Comparison of ENCODE assay signal across 7 cellular contexts in the genomic region with DNA sequence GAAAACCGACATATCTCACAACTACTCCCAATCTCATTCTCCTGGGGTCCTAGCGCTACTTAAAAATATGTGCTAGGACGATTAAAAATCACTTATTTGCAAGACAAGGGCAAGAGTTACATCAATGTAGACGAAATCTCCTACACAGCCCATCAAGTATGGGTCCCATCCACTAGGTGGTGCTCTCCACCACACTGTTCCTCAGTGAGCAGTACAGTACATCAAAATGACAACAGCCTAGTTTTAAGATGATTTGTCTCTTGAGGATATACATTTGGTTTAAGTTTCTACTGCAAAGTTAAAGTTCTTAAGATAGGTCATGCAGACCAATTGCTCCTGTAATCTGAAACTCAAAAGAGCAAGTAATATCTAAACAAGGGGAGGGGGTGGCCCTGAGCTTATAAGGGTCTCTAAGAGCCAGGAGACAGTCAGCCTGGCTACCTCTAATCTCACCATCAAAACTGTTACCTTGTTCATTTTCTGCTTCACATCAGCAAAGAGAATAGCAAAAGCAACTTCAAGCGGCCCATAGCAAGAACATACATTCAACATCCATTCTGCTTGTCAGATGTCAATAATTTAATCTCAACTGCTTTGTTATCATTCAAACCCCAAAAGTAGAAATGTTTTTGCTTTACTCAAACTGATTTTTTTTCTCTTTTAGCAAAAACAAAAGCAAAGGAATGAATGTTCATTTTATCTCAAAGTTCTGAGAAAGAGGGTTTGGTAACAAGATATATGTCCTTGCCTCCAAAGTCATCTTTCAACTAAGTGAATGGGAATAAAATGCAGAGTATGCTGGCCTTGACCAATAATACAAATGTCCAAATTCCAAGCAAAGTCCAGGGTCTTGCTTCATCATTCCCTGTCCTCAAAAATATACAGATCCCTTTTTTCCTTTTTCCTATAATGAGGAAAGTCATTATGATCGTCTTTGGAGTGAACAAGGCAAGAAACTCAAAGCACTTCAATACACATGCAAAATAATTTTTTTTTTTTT. TPM values are rescaled to one million over a fixed set of nuclear protein-coding genes. Genes with fewer than 3 reads are reported as not detected.
DNase-seq lines count a peak whose midpoint lies in the region; FAIRE-seq and TF ChIP-seq lines count a peak whose summit lies in the region.

No MANE protein-coding gene starts in this region.

- H4K20me1 ChIP-seq in hepatocyte (ENCODE audit: insufficient read depth, poor library complexity, severe bottlenecking): no peaks in the 10 kb centered on the region
- H4K20me1 ChIP-seq in smooth muscle cell (ENCODE audit: low read depth): peaks cover 69% of the 10 kb centered on the region

- H3K4me1 ChIP-seq in hepatocyte (ENCODE audit: insufficient read depth) (no peaks in the 10 kb centered on the region), smooth muscle cell (ENCODE audit: low read depth) (peaks cover 4% of the 10 kb centered on the region)

- H3K79me2 ChIP-seq in hepatocyte (peaks cover 44% of the 10 kb centered on the region), smooth muscle cell (ENCODE audit: low read depth) (peaks cover 30% of the 10 kb centered on the region)

- FAIRE-seq in H54 (lab: Jason Lieb, UNC): peak; percentile 88

- no peak overlapping the region for H3K9ac ChIP-seq in smooth muscle cell (ENCODE audit: low read depth)

- H3K4me3 ChIP-seq in hepatocyte: no peak overlapping the region
- H3K4me3 ChIP-seq in smooth muscle cell: no peak overlapping the region

- 25% methylated on average over 6 of the region's 6 CpGs for WGBS in hepatocyte (ENCODE audit: low lambda C conversion rate, missing lambda C conversion rate)
- WGBS in smooth muscle cell (ENCODE audit: low lambda C conversion rate): 16% methylated on average over 6 of the region's 6 CpGs

- TF ChIP-seq CTCF in GM12801 (IDR thresholded peaks at IDR 0.05; ENCODE audit: extremely low read depth, insufficient read length) (peak; percentile 38), LNCAP (IDR thresholded peaks at IDR 0.05) (peak; percentile 90), hepatocyte (IDR thresholded peaks at IDR 0.05; ENCODE audit: poor library complexity) (peak; percentile 92), smooth muscle cell (IDR thresholded peaks at IDR 0.05; ENCODE audit: borderline replicate concordance, insufficient read depth, poor library complexity, severe bottlenecking) (peak; percentile 91)

- no peak for TF ChIP-seq POLR2A in H54 (IDR thresholded peaks at IDR 0.05; ENCODE audit: low read depth, low read length)

- DNase-seq in H54 (ENCODE audit: insufficient read length, low spot score) (peak; percentile 12), T-helper 1 cell (peak; percentile 25 to 69 (median 55)), anterior cingulate cortex (lab: John Stamatoyannopoulos, UW) (peak in 39 of 58 donors; percentile 9 to 74 (median 37)), hepatocyte (ENCODE audit: low spot score) (peak; percentile 87), smooth muscle cell (lab: John Stamatoyannopoulos, UW; ENCODE audit: unreplicated experiment) (no peak)

- peaks cover 6% of the 10 kb centered on the region for H3F3A ChIP-seq in smooth muscle cell (ENCODE audit: low read depth)

- H3K27me3 ChIP-seq in hepatocyte (no peaks in the 10 kb centered on the region), smooth muscle cell (ENCODE audit: low read depth) (no peaks in the 10 kb centered on the region)

- no peaks in the 10 kb centered on the region for H3K9me2 ChIP-seq in hepatocyte (replicated peaks; ENCODE audit: insufficient read depth)

- H3K4me2 ChIP-seq in hepatocyte (no peak overlapping the region), smooth muscle cell (no peak overlapping the region)

- H3K36me3 ChIP-seq in hepatocyte (replicated peaks; ENCODE audit: insufficient read depth, low read depth): no peaks in the 10 kb centered on the region
- H3K36me3 ChIP-seq in smooth muscle cell (ENCODE audit: low read depth): no peaks in the 10 kb centered on the region

- H3K27ac ChIP-seq in hepatocyte (no peak overlapping the region), smooth muscle cell (ENCODE audit: low read depth) (no peak overlapping the region)

- H2AFZ ChIP-seq in hepatocyte (no peak overlapping the region), smooth muscle cell (ENCODE audit: low read depth) (no peak overlapping the region)

- H3K9me3 ChIP-seq in hepatocyte (ENCODE audit: low read depth): no peaks in the 10 kb centered on the region
- no peaks in the 10 kb centered on the region for H3K9me3 ChIP-seq in smooth muscle cell (replicated peaks; ENCODE audit: low read depth)

RNA-seq across cellular contexts. Expression of a gene that starts 53.1 kb away (rescaled TPM):
- total RNA-seq in hepatocyte: 40.4 and 54.3 TPM in 2 replicates
- 32.1 and 35.2 TPM in 2 replicates for polyA plus RNA-seq in hepatocyte
- 17.7 and 26.0 TPM in 2 replicates for total RNA-seq in smooth muscle cell
- 23.3 and 26.6 TPM in 2 replicates for polyA plus RNA-seq in smooth muscle cell

Comparison
In these comparisons a context has a peak if more than half of its experiments do, and no peak if none do; other contexts are left out.
1. CTCF ChIP-seq: peak in every context shown above with its lines; median percentile 92 in hepatocyte; 91 in smooth muscle cell; 90 in LNCAP; 38 in GM12801.